Comparison of ENCODE assay signal across 27 cellular contexts in genomic region chr14:103725739-103726395, GRCh38. TPM values are rescaled to one million over a fixed set of nuclear protein-coding genes. Genes with fewer than 3 reads are reported as not detected.
DNase-seq lines count a peak whose midpoint lies in the region; ATAC-seq and TF ChIP-seq lines count a peak whose summit lies in the region.
"Had no signal": no experiment of that assay in that cellular context is flagged by ENCODE, and none has a peak within 500 bp of the region (broad histone marks: within the 10 kb centered on the region; RNA-seq: fewer than 3 reads in every experiment).

No MANE protein-coding gene starts in this region.

- H3K4me3 ChIP-seq in ascending aorta (no peak overlapping the region), esophagus squamous epithelium (no peak overlapping the region), trophoblast cell (ENCODE audit: low read depth, low read length) (peak overlapping the region; percentile 2)
- H3K4me3 ChIP-seq: BLaER1, GM12878, GM23248, K562, SJSA1 had no signal

- H2BK120ac ChIP-seq in H9 (ENCODE audit: low read depth, low read length, poor library complexity, severe bottlenecking) (no peak overlapping the region), trophoblast cell (ENCODE audit: insufficient read depth, low read length, poor library complexity) (no peak overlapping the region)

- H3K23me2 ChIP-seq in H9 (ENCODE audit: insufficient read length, low read depth, low read length, poor library complexity, severe bottlenecking): no peaks in the 10 kb centered on the region

- ATAC-seq in left lobe of liver: no peak
- ATAC-seq: GM12878, K562, Right ventricle myocardium inferior had no signal

- H3T11ph ChIP-seq in H9 (ENCODE audit: low read length): no peak overlapping the region

- H3K9me3 ChIP-seq in H9 (ENCODE audit: control insufficient read depth, low read depth, low read length) (no peaks in the 10 kb centered on the region), ascending aorta (no peaks in the 10 kb centered on the region), esophagus squamous epithelium (no peaks in the 10 kb centered on the region), trophoblast cell (ENCODE audit: insufficient read depth, low read depth, low read length) (no peaks in the 10 kb centered on the region)
- H3K9me3 ChIP-seq: BLaER1, Caco-2, SJSA1 had no signal

- H3K4me1 Mint-ChIP-seq in H9: peaks cover 0 to 6% of the 10 kb centered on the region in 2 experiments; a peak in 1 of 4 replicates

- no peak overlapping the region for H2BK20ac ChIP-seq in H9 (ENCODE audit: low read depth, low read length, poor library complexity, severe bottlenecking)

- H3K27me3 Mint-ChIP-seq in H9 (ENCODE audit: low read depth): no peaks in the 10 kb centered on the region
- H3K27me3 Mint-ChIP-seq: CD4-positive, alpha-beta memory T cell had no signal

- H3K79me2 ChIP-seq in H9 (ENCODE audit: insufficient read depth, low read length): no peaks in the 10 kb centered on the region; the same call in 1 of the 2 replicates
- peaks cover 1% of the 10 kb centered on the region for H3K79me2 ChIP-seq in trophoblast cell (ENCODE audit: control insufficient read depth, insufficient read depth, low read length, poor library complexity)

- H3K4me3 Mint-ChIP-seq in H9: no peak overlapping the region
- H3K4me3 Mint-ChIP-seq: CD4-positive, alpha-beta memory T cell had no signal

- H3K9me3 Mint-ChIP-seq in H9: no peaks in the 10 kb centered on the region
- H3K9me3 Mint-ChIP-seq: CD4-positive, alpha-beta memory T cell had no signal

- no peak overlapping the region for H3K56ac ChIP-seq in H9 (ENCODE audit: insufficient read length, low read depth, low read length)

- H3K14ac ChIP-seq in H9 (ENCODE audit: insufficient read depth, low read length) (no peak overlapping the region), trophoblast cell (ENCODE audit: low read length) (no peak overlapping the region)

- TF ChIP-seq POLR2A in esophagus squamous epithelium (IDR thresholded peaks at IDR 0.05): no peak

- H2AFZ ChIP-seq in H9 (ENCODE audit: low read length): no peak overlapping the region
- H2AFZ ChIP-seq in trophoblast cell (ENCODE audit: insufficient read depth, low read length, poor library complexity): no peak overlapping the region
- H2AFZ ChIP-seq: GM23248 had no signal

- H3K27me3 ChIP-seq in H9 (ENCODE audit: insufficient read depth, low read length) (no peaks in the 10 kb centered on the region), ascending aorta (no peaks in the 10 kb centered on the region), esophagus squamous epithelium (no peaks in the 10 kb centered on the region), trophoblast cell (ENCODE audit: insufficient read depth, low read length) (no peaks in the 10 kb centered on the region)
- H3K27me3 ChIP-seq: BLaER1, SJSA1 had no signal

- H3K23ac ChIP-seq in H9 (ENCODE audit: insufficient read length, low read depth, low read length) (no peak overlapping the region), trophoblast cell (ENCODE audit: low read length) (no peak overlapping the region)

- H2BK15ac ChIP-seq in H9 (ENCODE audit: low read depth, low read length): no peak overlapping the region

- peak overlapping the region in 2 of 3 experiments; percentile 14 to 35; a peak in 2 of 7 replicates for H3K27ac Mint-ChIP-seq in H9
- H3K27ac Mint-ChIP-seq: CD4-positive, alpha-beta memory T cell had no signal

- no peak overlapping the region for H3K27ac ChIP-seq in H9 (ENCODE audit: insufficient read length, low read depth, low read length)
- H3K27ac ChIP-seq in ascending aorta: peak overlapping the region; percentile 86 to 87
- H3K27ac ChIP-seq in esophagus squamous epithelium: peak overlapping the region in 3 of 4 donors; percentile 76 to 82 (median 80)
- no peak overlapping the region for H3K27ac ChIP-seq in trophoblast cell (ENCODE audit: low read depth, low read length)
- H3K27ac ChIP-seq: GM23248, SJSA1 had no signal

- H3K4me1 ChIP-seq in H9 (ENCODE audit: insufficient read depth, low read length): no peaks in the 10 kb centered on the region
- H3K4me1 ChIP-seq in ascending aorta: peaks cover 19 to 39% of the 10 kb centered on the region in 2 donors
- peaks cover 44 to 98% (median 66%) of the 10 kb centered on the region in 3 donors for H3K4me1 ChIP-seq in esophagus squamous epithelium
- no peaks in the 10 kb centered on the region for H3K4me1 ChIP-seq in trophoblast cell (ENCODE audit: control insufficient read depth in 1 of 2, insufficient read depth in 2 of 2, low read length in 2 of 2)
- H3K4me1 ChIP-seq: BLaER1, Caco-2 had no signal

- no CpG with 5 or more reads among the region's 16 CpGs for WGBS in H9 (ENCODE audit: extremely low coverage, insufficient read length, low lambda C conversion rate)
- 89% methylated on average over 6 to 8 of the region's 16 CpGs for WGBS in esophagus squamous epithelium, 2 donors
- no CpG with 5 or more reads among the region's 16 CpGs for WGBS in trophoblast cell (ENCODE audit: extremely low coverage, insufficient coverage, insufficient read length)

- H3K9ac ChIP-seq in H9 (ENCODE audit: extremely low read depth, insufficient read length, low read length): no peak overlapping the region
- no peak overlapping the region for H3K9ac ChIP-seq in trophoblast cell (ENCODE audit: low read length)
- H3K9ac ChIP-seq: BLaER1, GM23248 had no signal

- H4K8ac ChIP-seq in H9 (replicated peaks; ENCODE audit: insufficient read length, low read depth, low read length): no peak overlapping the region
- no peak overlapping the region for H4K8ac ChIP-seq in trophoblast cell (ENCODE audit: low read depth, low read length)

- intact Hi-C loops in ascending aorta (cut with DNase I): no loop called here
- intact Hi-C loops in esophagus squamous epithelium (cut with DNase I): no loop called here

- H4K20me1 ChIP-seq in H9 (ENCODE audit: control insufficient read depth, insufficient read depth, insufficient read length): no peaks in the 10 kb centered on the region

- H3K36me3 Mint-ChIP-seq in H9 (ENCODE audit: insufficient read depth in 1 of 3, low read depth in 3 of 3): peaks cover 2 to 22% (median 21%) of the 10 kb centered on the region in 3 experiments; a peak in 5 of 7 replicates

- peaks cover 7% of the 10 kb centered on the region for H3K79me1 ChIP-seq in H9 (ENCODE audit: insufficient read depth, low read depth, low read length, poor library complexity, severe bottlenecking)
- H3K79me1 ChIP-seq in trophoblast cell (ENCODE audit: low read length): no peaks in the 10 kb centered on the region

- no peak overlapping the region for H4K12ac ChIP-seq in trophoblast cell (ENCODE audit: low read depth, low read length)

- TF ChIP-seq CTCF in H9 (conservative IDR thresholded peaks at IDR 0.05) (no peak), ascending aorta (IDR thresholded peaks at IDR 0.05) (no peak), esophagus squamous epithelium (IDR thresholded peaks at IDR 0.05) (no peak)

- H3K4me2 ChIP-seq in H9 (ENCODE audit: insufficient read depth, insufficient read length, low read length): no peak overlapping the region
- no peak overlapping the region for H3K4me2 ChIP-seq in trophoblast cell (ENCODE audit: low read length)
- H3K4me2 ChIP-seq: BLaER1 had no signal

- H2BK5ac ChIP-seq in H9 (ENCODE audit: insufficient read length, low read length) (no peak overlapping the region), trophoblast cell (ENCODE audit: low read depth, low read length, poor library complexity) (no peak overlapping the region)

- H3K18ac ChIP-seq in H9 (ENCODE audit: insufficient read length, low read depth, low read length) (no peak overlapping the region), trophoblast cell (ENCODE audit: low read length) (no peak overlapping the region)

- H3K4ac ChIP-seq in H9 (ENCODE audit: low read depth, low read length): no peak overlapping the region
- H3K4ac ChIP-seq in trophoblast cell (ENCODE audit: low read depth, low read length): no peak overlapping the region

- H4K5ac ChIP-seq in H9 (ENCODE audit: insufficient read length, low read depth, low read length): no peak overlapping the region

- H2BK12ac ChIP-seq in H9 (ENCODE audit: insufficient read length, low read depth, low read length): no peak overlapping the region
- no peak overlapping the region for H2BK12ac ChIP-seq in trophoblast cell (ENCODE audit: low read length)

- H3K36me3 ChIP-seq in ascending aorta (peaks cover 41% of the 10 kb centered on the region in 2 donors), esophagus squamous epithelium (peaks cover 13 to 63% (median 19%) of the 10 kb centered on the region in 3 donors), trophoblast cell (ENCODE audit: control insufficient read depth in 1 of 2, insufficient read depth in 2 of 2, low read length in 2 of 2) (peaks cover 38 to 48% of the 10 kb centered on the region in 2 experiments)

- H4K91ac ChIP-seq in H9 (ENCODE audit: insufficient read length, low read depth, low read length) (no peak overlapping the region), trophoblast cell (ENCODE audit: low read depth, low read length) (no peak overlapping the region)

- H2AK5ac ChIP-seq in H9 (ENCODE audit: insufficient read length, low read length) (no peak overlapping the region), trophoblast cell (ENCODE audit: low read length) (no peak overlapping the region)

- no peak for DNase-seq in H9
- DNase-seq in ascending aorta (ENCODE audit: low spot score in 2 of 2): no peak
- no peak for DNase-seq in esophagus squamous epithelium (lab: John Stamatoyannopoulos, UW)
- DNase-seq in trophoblast cell: no peak
- DNase-seq in DMS153 treated with DMSO at 0.1 percent for 48 hours (lab: John Stamatoyannopoulos, UW; ENCODE audit: unreplicated experiment): no peak
- no peak for DNase-seq in activated naive CD4-positive, alpha-beta T cell treated with Interleukin-2 at 50 U/mL for 16 hours
- no peak for DNase-seq in left lobe of liver (ENCODE audit: low spot score)
- DNase-seq in C1 segment of cervical spinal cord (lab: John Stamatoyannopoulos, UW): no peak
- DNase-seq: Caco-2; CD4-positive, alpha-beta memory T cell; DMS79; EL; GDM1; GM23248; Kasumi-1; NCI-H1092 treated with DMSO at 0.1 percent for 48 hours; NCI-H1436; NCI-H187; NCI-H2081 treated with DMSO at 0.1 percent for 48 hours; NCI-H2171; NCI-H524 treated with DMSO at 0.1 percent for 48 hours; NCI-H774 had no signal

RNA-seq across cellular contexts. Expression of gene ZFYVE21, which starts 10.3 kb away (rescaled TPM):
- total RNA-seq in H9 (2021) (49.7 and 50.5 TPM in 2 replicates), ascending aorta (219 TPM), esophagus squamous epithelium (100 to 1,000 TPM in 2 of 4 donors, 10 to 100 TPM in 2; 69.5 to 134 (median 89.3) TPM), left lobe of liver (25.2 TPM)
- 49.1 and 50.0 TPM in 2 replicates for polyA plus RNA-seq in trophoblast cell (2013)

RNA-seq across cellular contexts. Expression of gene XRCC3, which starts 10.6 kb away (rescaled TPM):
- total RNA-seq in H9 (2021) (42.6 and 45.3 TPM in 2 replicates), ascending aorta (9.0 TPM), esophagus squamous epithelium (10 to 100 TPM; 10.9 to 17.8 (median 12.6) TPM), left lobe of liver (1.2 TPM)
- 10.1 and 11.7 TPM in 2 replicates for polyA plus RNA-seq in trophoblast cell (2013)

Comparison
In these comparisons a context has a peak if more than half of its experiments do, and no peak if none do; other contexts are left out.
1. H3K27ac ChIP-seq: peak in ascending aorta (2 of 2) and esophagus squamous epithelium (3 of 4); none in H9 (single experiment) and trophoblast cell (single experiment).